Comparison of ENCODE assay signal across 8 cellular contexts in the genomic region with DNA sequence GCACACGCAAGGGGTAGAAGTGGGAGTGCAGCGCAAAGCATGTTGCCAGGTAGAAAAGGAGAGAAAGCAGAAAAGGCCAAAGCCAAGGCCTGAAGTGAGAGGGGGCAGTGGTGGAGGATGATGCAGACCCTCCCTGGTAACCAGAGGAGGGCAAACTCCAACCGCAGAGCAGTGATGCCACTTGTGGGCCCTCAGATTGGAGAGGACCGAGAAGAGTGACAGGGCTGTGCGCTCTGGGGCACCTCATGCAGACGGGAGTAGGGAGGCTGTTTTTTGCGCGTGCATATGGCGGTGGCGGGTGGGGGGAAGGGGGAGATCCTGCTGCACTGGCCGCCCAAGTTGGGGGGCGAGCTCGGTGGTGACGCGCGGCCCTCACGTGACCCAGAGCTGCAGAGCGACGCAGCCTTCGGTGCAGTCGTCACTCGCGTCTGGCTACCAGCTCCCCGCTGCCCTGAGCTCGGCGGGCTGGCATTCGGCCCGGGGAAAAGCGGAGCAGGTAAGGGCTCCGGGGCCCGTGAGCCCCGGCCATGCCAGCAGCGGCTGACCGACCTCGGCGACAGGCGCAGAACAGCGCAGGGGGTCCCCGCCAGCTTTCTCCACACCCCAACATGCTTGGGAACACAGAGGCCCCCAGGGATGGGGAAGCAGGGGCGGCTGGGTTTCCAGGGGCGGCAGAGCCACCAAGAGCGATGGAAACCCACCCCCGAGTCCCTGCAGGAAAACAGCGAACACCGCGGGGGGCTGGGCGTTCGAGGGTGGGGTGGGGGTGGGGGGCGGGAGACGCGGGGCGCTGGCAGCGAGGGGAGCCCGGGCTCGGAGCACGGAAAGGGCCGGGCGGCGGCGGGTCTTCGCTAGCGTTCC. TPM values are rescaled to one million over a fixed set of nuclear protein-coding genes. Genes with fewer than 3 reads are reported as not detected.
DNase-seq lines count a peak whose midpoint lies in the region; ATAC-seq and TF ChIP-seq lines count a peak whose summit lies in the region.

BEX3 (plus strand) TSS at position 421 of the 861 bp plus-strand sequence. CDS start 984 bp downstream, outside the sequence.

- intact Hi-C loops in colonic mucosa (cut with DNase I) = no loop called here

- DNase-seq in DND-41 = peak; percentile 69
- DNase-seq in NCI-H1417 treated with DMSO at 0.1 percent for 48 hours (lab: John Stamatoyannopoulos, UW) = peak; percentile 25
- DNase-seq in colonic mucosa = peak; percentile 48
- peak; percentile 90 for DNase-seq in islet precursor cell

- no peaks in the 10 kb centered on the region for H4K20me1 ChIP-seq in DND-41 (ENCODE audit: insufficient read depth, low read length)

- H3K27me3 ChIP-seq in DND-41 (ENCODE audit: insufficient read depth, low read length, poor library complexity) (no peaks in the 10 kb centered on the region), colonic mucosa (no peaks in the 10 kb centered on the region), skeletal muscle satellite cell (ENCODE audit: control insufficient read depth, insufficient read depth, low read length) (no peaks in the 10 kb centered on the region)

- H3K4me3 ChIP-seq in DND-41 (ENCODE audit: low read depth in 1 of 2, low read length in 2 of 2) = peak within 1 kb of the TSS; percentile 24 to 69; a peak in 3 of 4 replicates
- peak within 1 kb of the TSS; percentile 70 for H3K4me3 ChIP-seq in WI38 (ENCODE audit: low read depth, low read length)
- peak within 1 kb of the TSS; percentile 56 for H3K4me3 ChIP-seq in colonic mucosa
- peak within 1 kb of the TSS; percentile 87 for H3K4me3 ChIP-seq in skeletal muscle satellite cell (ENCODE audit: low read length)

- H3K4me1 ChIP-seq in DND-41 (ENCODE audit: insufficient read depth, low read length) = peaks cover 13% of the 10 kb centered on the region
- no peaks in the 10 kb centered on the region for H3K4me1 ChIP-seq in colonic mucosa
- peaks cover 41% of the 10 kb centered on the region for H3K4me1 ChIP-seq in skeletal muscle satellite cell (ENCODE audit: control insufficient read depth, insufficient read depth, low read length)

- H3K9ac ChIP-seq in DND-41 (ENCODE audit: low read depth, low read length) (peak within 1 kb of the TSS; percentile 70), colonic mucosa (ENCODE audit: low read depth in 2 of 2, low read length in 2 of 2) (peak within 1 kb of the TSS; percentile 40 to 69), skeletal muscle satellite cell (ENCODE audit: low read depth, low read length) (peak within 1 kb of the TSS; percentile 97)

- H3K27ac ChIP-seq in DND-41 (ENCODE audit: low read length) = peak within 1 kb of the TSS; percentile 72
- H3K27ac ChIP-seq in colonic mucosa = no peak within 1 kb of the TSS

- H2AFZ ChIP-seq in DND-41 (ENCODE audit: low read depth, low read length) = peak within 1 kb of the TSS; percentile 96

- TF ChIP-seq CTCF in DND-41 (IDR thresholded peaks at IDR 0.05; ENCODE audit: borderline replicate concordance, extremely low read depth, low read length, poor library complexity, severe bottlenecking) (no peak), WI38 (IDR thresholded peaks at IDR 0.05; ENCODE audit: low read depth, low read length) (no peak), colonic mucosa (IDR thresholded peaks at IDR 0.05) (no peak)

- peak; percentile 84 for ATAC-seq in DND-41 (ENCODE audit: insufficient read depth, low read depth)
- ATAC-seq in HG02678 (IDR thresholded peaks at IDR 0.05; ENCODE audit: unreplicated experiment) = no peak
- ATAC-seq in GM18909 (IDR thresholded peaks at IDR 0.05; ENCODE audit: poor library complexity, unreplicated experiment) = no peak

- no peaks in the 10 kb centered on the region for H3K9me3 ChIP-seq in DND-41 (ENCODE audit: insufficient read depth, low read length, severe bottlenecking)
- H3K9me3 ChIP-seq in colonic mucosa = no peaks in the 10 kb centered on the region
- H3K9me3 ChIP-seq in skeletal muscle satellite cell (replicated peaks; ENCODE audit: low read length) = no peaks in the 10 kb centered on the region

- H3K4me2 ChIP-seq in DND-41 (ENCODE audit: insufficient read depth, low read length) (peak within 1 kb of the TSS; percentile 75), skeletal muscle satellite cell (ENCODE audit: low read length) (peak within 1 kb of the TSS; percentile 91)

- H3K79me2 ChIP-seq in DND-41 (ENCODE audit: insufficient read depth, low read length) = peaks cover 11% of the 10 kb centered on the region; the same call in 1 of the 2 replicates

- H3K36me3 ChIP-seq in DND-41 (ENCODE audit: insufficient read depth, low read length) (peaks cover 12% of the 10 kb centered on the region), colonic mucosa (no peaks in the 10 kb centered on the region), skeletal muscle satellite cell (ENCODE audit: insufficient read depth, low read length) (peaks cover 7% of the 10 kb centered on the region)

RNA-seq across cellular contexts. Expression of gene BEX3, which starts in this region (rescaled TPM):
- 10 to 100 TPM; 33.7 to 44.9 TPM for total RNA-seq in colonic mucosa
- 144 and 217 TPM in 2 replicates for total RNA-seq in skeletal muscle satellite cell (2012; rRNA removed)

Comparison
In these comparisons a context has a peak if more than half of its experiments do, and no peak if none do; other contexts are left out.
1. DNase-seq: peak in every context shown above with its lines; median percentile 90 in islet precursor cell; 69 in DND-41; 48 in colonic mucosa; 25 in NCI-H1417 treated with DMSO at 0.1 percent for 48 hours.